Comparison of ENCODE assay signal across 7 cellular contexts in genomic region chr1:27567931-27568246, GRCh38. TPM values are rescaled to one million over a fixed set of nuclear protein-coding genes. Genes with fewer than 3 reads are reported as not detected.
DNase-seq lines count a peak whose midpoint lies in the region; ATAC-seq, FAIRE-seq and TF ChIP-seq lines count a peak whose summit lies in the region.

No MANE protein-coding gene starts in this region.

- no peaks in the 10 kb centered on the region for H3K36me3 Mint-ChIP-seq in activated T-helper 17 cell treated with anti-CD3 and anti-CD28 coated beads, Interleukin-2, amount 50 U/mL, for 72 hours (ENCODE audit: low read depth)
- H3K36me3 Mint-ChIP-seq in stimulated activated memory B cell treated with anti-CD40 and anti-IgM and Interleukin-4, amounts not matched to agents 10 μg/mL and 1 μg/mL and 100 μg/mL, for 72 hours, result no peaks in the 10 kb centered on the region

- peaks cover 40% of the 10 kb centered on the region for H3K79me2 ChIP-seq in keratinocyte (ENCODE audit: control insufficient read depth, insufficient read depth, low read length)

- no peaks in the 10 kb centered on the region for H3K9me1 ChIP-seq in keratinocyte (ENCODE audit: control insufficient read depth, extremely low read depth, insufficient read depth, low read length)

- no peaks in the 10 kb centered on the region for H4K20me1 ChIP-seq in keratinocyte (ENCODE audit: control insufficient read depth, extremely low read depth, insufficient read depth, low read length)

- no peak for FAIRE-seq in keratinocyte (lab: Jason Lieb, UNC)

- peak overlapping the region; percentile 51 for H3K9ac ChIP-seq in keratinocyte (ENCODE audit: control insufficient read depth, extremely low read depth, insufficient read depth, low read length)

- no peaks in the 10 kb centered on the region for H3K27me3 ChIP-seq in keratinocyte (ENCODE audit: control insufficient read depth, extremely low read depth, insufficient read depth, low read length)

- ATAC-seq in HG03432 (IDR thresholded peaks at IDR 0.05; ENCODE audit: unreplicated experiment) (peak; percentile 1), HG03571 (IDR thresholded peaks at IDR 0.05; ENCODE audit: unreplicated experiment) (no peak)
- peak; percentile 2 for ATAC-seq in activated T-helper 17 cell treated with anti-CD3 and anti-CD28 coated beads, Interleukin-2, amount 50 U/mL, for 72 hours (replicated peaks)
- no peak for ATAC-seq in stimulated activated memory B cell treated with anti-CD40 and anti-IgM and Interleukin-4, amounts not matched to agents 10 μg/mL and 1 μg/mL and 100 μg/mL, for 72 hours

- H3K27me3 Mint-ChIP-seq in activated T-helper 17 cell treated with anti-CD3 and anti-CD28 coated beads, Interleukin-2, amount 50 U/mL, for 72 hours, result no peaks in the 10 kb centered on the region
- H3K27me3 Mint-ChIP-seq in stimulated activated memory B cell treated with anti-CD40 and anti-IgM and Interleukin-4, amounts not matched to agents 10 μg/mL and 1 μg/mL and 100 μg/mL, for 72 hours, result no peaks in the 10 kb centered on the region

- DNase-seq in keratinocyte (ENCODE audit: low read depth, low spot score) (no peak), superior temporal gyrus (ENCODE audit: extremely low spot score) (no peak), NCI-H1092 treated with DMSO at 0.1 percent for 48 hours (lab: John Stamatoyannopoulos, UW) (no peak)

- peak overlapping the region in 1 of 3 experiments; percentile 26 for H3K4me3 ChIP-seq in keratinocyte (ENCODE audit: control insufficient read depth in 2 of 3, extremely low read depth in 1 of 3, insufficient read depth in 2 of 3, low read depth in 1 of 3, low read length in 3 of 3)

- H3K4me3 Mint-ChIP-seq in activated T-helper 17 cell treated with anti-CD3 and anti-CD28 coated beads, Interleukin-2, amount 50 U/mL, for 72 hours, result peak overlapping the region; percentile 63
- H3K4me3 Mint-ChIP-seq in stimulated activated memory B cell treated with anti-CD40 and anti-IgM and Interleukin-4, amounts not matched to agents 10 μg/mL and 1 μg/mL and 100 μg/mL, for 72 hours, result peak overlapping the region; percentile 65

- H3K9me3 ChIP-seq in keratinocyte (ENCODE audit: control insufficient read depth, low read depth, low read length), result no peaks in the 10 kb centered on the region

- peaks cover 3 to 8% of the 10 kb centered on the region in 2 experiments for H3K36me3 ChIP-seq in keratinocyte (ENCODE audit: control insufficient read depth in 2 of 2, extremely low read depth in 1 of 2, insufficient read depth in 2 of 2, low read length in 2 of 2)

- peak overlapping the region; percentile 28 for H3K27ac Mint-ChIP-seq in activated T-helper 17 cell treated with anti-CD3 and anti-CD28 coated beads, Interleukin-2, amount 50 U/mL, for 72 hours
- no peak overlapping the region for H3K27ac Mint-ChIP-seq in stimulated activated memory B cell treated with anti-CD40 and anti-IgM and Interleukin-4, amounts not matched to agents 10 μg/mL and 1 μg/mL and 100 μg/mL, for 72 hours

- H3K4me2 ChIP-seq in keratinocyte (ENCODE audit: control insufficient read depth, extremely low read depth, insufficient read depth, low read depth, low read length), result peak overlapping the region; percentile 80

- no peak for TF ChIP-seq CTCF in keratinocyte (optimal IDR thresholded peaks at IDR 0.05 in 1 of 3, IDR thresholded peaks at IDR 0.05 in 1 of 3, conservative IDR thresholded peaks at IDR 0.05 in 1 of 3; ENCODE audit: extremely low read depth in 1 of 3, insufficient read depth in 2 of 3, low read length in 3 of 3)

- peak overlapping the region; percentile 50 for H3K27ac ChIP-seq in keratinocyte (ENCODE audit: control insufficient read depth, insufficient read depth, low read length)

- H3K4me1 ChIP-seq in keratinocyte (ENCODE audit: control insufficient read depth, extremely low read depth, insufficient read depth, low read length), result peaks cover 51% of the 10 kb centered on the region

- no peak overlapping the region for H2AFZ ChIP-seq in keratinocyte (ENCODE audit: control insufficient read depth, low read length)

- H3K9me3 Mint-ChIP-seq in activated T-helper 17 cell treated with anti-CD3 and anti-CD28 coated beads, Interleukin-2, amount 50 U/mL, for 72 hours, result no peaks in the 10 kb centered on the region
- H3K9me3 Mint-ChIP-seq in stimulated activated memory B cell treated with anti-CD40 and anti-IgM and Interleukin-4, amounts not matched to agents 10 μg/mL and 1 μg/mL and 100 μg/mL, for 72 hours, result no peaks in the 10 kb centered on the region

- dilution Hi-C loops in keratinocyte (cut with MboI; ENCODE audit: extremely low pct_ligation_motif_present, low sequenced_read_pairs), result no loop called here

- peaks cover 19% of the 10 kb centered on the region for H3K4me1 Mint-ChIP-seq in activated T-helper 17 cell treated with anti-CD3 and anti-CD28 coated beads, Interleukin-2, amount 50 U/mL, for 72 hours
- H3K4me1 Mint-ChIP-seq in stimulated activated memory B cell treated with anti-CD40 and anti-IgM and Interleukin-4, amounts not matched to agents 10 μg/mL and 1 μg/mL and 100 μg/mL, for 72 hours, result peaks cover 59% of the 10 kb centered on the region

RNA-seq across cellular contexts. Expression of gene AHDC1, which starts 36.1 kb away (rescaled TPM):
- total RNA-seq in activated T-helper 17 cell treated with anti-CD3 and anti-CD28 coated beads, Interleukin-2, amount 50 U/mL, for 72 hours, result 10 to 100 TPM; 13.3 to 22.3 TPM
- polyA plus RNA-seq in keratinocyte, result 3.9 to 4.2 TPM (median 4.1 TPM) in 3 replicates
- 7.2 TPM for polyA plus RNA-seq in keratinocyte (2011; ENCODE audit: low read depth)
- polyA plus RNA-seq in keratinocyte (2011; cell fraction: cytosol; rRNA removed), result 3.6 and 5.3 TPM in 2 replicates
- polyA plus RNA-seq in keratinocyte (2011; cell fraction: nucleus; rRNA removed), result 24.5 and 32.9 TPM in 2 replicates
- polyA plus RNA-seq in keratinocyte (2012; ENCODE audit: low replicate concordance), result 13.6 and 18.7 TPM in 2 replicates
- polyA minus RNA-seq in keratinocyte, result 7.9 to 15.7 TPM (median 10.4 TPM) in 3 replicates
- polyA minus RNA-seq in keratinocyte (2011; cell fraction: cytosol; rRNA and poly(A)+ RNA removed), result 8.8 TPM
- 19.1 and 26.2 TPM in 2 replicates for polyA minus RNA-seq in keratinocyte (2011; cell fraction: nucleus; rRNA and poly(A)+ RNA removed)

Comparison
In these comparisons a context has a peak if more than half of its experiments do, and no peak if none do; other contexts are left out.
1. ATAC-seq: peak in HG03432 (single experiment) and activated T-helper 17 cell treated with anti-CD3 and anti-CD28 coated beads, Interleukin-2, amount 50 U/mL, for 72 hours (single experiment); none in stimulated activated memory B cell treated with anti-CD40 and anti-IgM and Interleukin-4, amounts not matched to agents 10 μg/mL and 1 μg/mL and 100 μg/mL, for 72 hours (single experiment) and HG03571 (single experiment).